8 cellular contexts compared by ENCODE assay signal in genomic region chr5:87268970-87269377, GRCh38. TPM values are rescaled to one million over a fixed set of nuclear protein-coding genes. Genes with fewer than 3 reads are reported as not detected.
A peak's percentile ranks its signal among the peaks of the same experiment; 100 is the strongest.
DNase-seq lines count a peak whose midpoint lies in the region; ATAC-seq and TF ChIP-seq lines count a peak whose summit lies in the region.

No MANE protein-coding gene starts in this region.

- ATAC-seq in activated T-helper 17 cell treated with anti-CD3 and anti-CD28 coated beads, Interleukin-2, amount 50 U/mL, for 72 hours (replicated peaks): no peak
- ATAC-seq in stimulated activated naive B cell treated with anti-CD40 and anti-IgM and Interleukin-4, amounts not matched to agents 10 μg/mL and 1 μg/mL and 100 μg/mL, for 72 hours (replicated peaks): no peak

- peak overlapping the region; percentile 90 for H3K4me3 Mint-ChIP-seq in activated T-helper 17 cell treated with anti-CD3 and anti-CD28 coated beads, Interleukin-2, amount 50 U/mL, for 72 hours
- peak overlapping the region; percentile 98 to 99 for H3K4me3 Mint-ChIP-seq in stimulated activated naive B cell treated with anti-CD40 and anti-IgM and Interleukin-4, amounts not matched to agents 10 μg/mL and 1 μg/mL and 100 μg/mL, for 72 hours

- H3K4me3 ChIP-seq in HL-60 (replicated peaks; ENCODE audit: insufficient read depth, low read length): peak overlapping the region; percentile 77
- peak overlapping the region; percentile 88 for H3K4me3 ChIP-seq in iPS-18a (ENCODE audit: low read length)

- H3K27me3 ChIP-seq in HL-60 (ENCODE audit: insufficient read depth, poor library complexity, severe bottlenecking): no peaks in the 10 kb centered on the region
- H3K27me3 ChIP-seq in iPS-18a (ENCODE audit: control insufficient read depth, insufficient read depth, low read length): peaks cover 26% of the 10 kb centered on the region

- H3K36me3 Mint-ChIP-seq in activated T-helper 17 cell treated with anti-CD3 and anti-CD28 coated beads, Interleukin-2, amount 50 U/mL, for 72 hours (ENCODE audit: low read depth): peaks cover 33% of the 10 kb centered on the region
- H3K36me3 Mint-ChIP-seq in stimulated activated naive B cell treated with anti-CD40 and anti-IgM and Interleukin-4, amounts not matched to agents 10 μg/mL and 1 μg/mL and 100 μg/mL, for 72 hours: peaks cover 11 to 16% of the 10 kb centered on the region in 2 donors

- no peak for DNase-seq in HL-60 (ENCODE audit: low read depth in 1 of 2, low spot score in 1 of 2)
- no peak for DNase-seq in stimulated activated naive B cell treated with anti-CD40 and anti-IgM and Interleukin-4, amounts not matched to agents 10 μg/mL and 1 μg/mL and 100 μg/mL, for 72 hours
- no peak for DNase-seq in NCI-H1694 (lab: John Stamatoyannopoulos, UW)
- no peak for DNase-seq in NCI-H2196 treated with DMSO at 0.1 percent for 48 hours (lab: John Stamatoyannopoulos, UW; ENCODE audit: unreplicated experiment)
- no peak for DNase-seq in HT-29 (ENCODE audit: low spot score)
- no peak for DNase-seq in SHP77 treated with DMSO at 0.1 percent for 48 hours (lab: John Stamatoyannopoulos, UW)

- no peaks in the 10 kb centered on the region for H3K9me3 ChIP-seq in iPS-18a (ENCODE audit: control insufficient read depth, low read depth, low read length)

- peaks cover 7% of the 10 kb centered on the region for H3K4me1 Mint-ChIP-seq in activated T-helper 17 cell treated with anti-CD3 and anti-CD28 coated beads, Interleukin-2, amount 50 U/mL, for 72 hours
- peaks cover 10 to 27% of the 10 kb centered on the region in 2 donors for H3K4me1 Mint-ChIP-seq in stimulated activated naive B cell treated with anti-CD40 and anti-IgM and Interleukin-4, amounts not matched to agents 10 μg/mL and 1 μg/mL and 100 μg/mL, for 72 hours

- peaks cover 20% of the 10 kb centered on the region for H3K4me1 ChIP-seq in iPS-18a (ENCODE audit: control insufficient read depth, low read depth, low read length)

- H3K36me3 ChIP-seq in iPS-18a (ENCODE audit: control insufficient read depth, low read depth, low read length): no peaks in the 10 kb centered on the region

- peak overlapping the region; percentile 83 for H3K9ac ChIP-seq in iPS-18a (ENCODE audit: low read length)

- no peak for TF ChIP-seq CTCF in HL-60 (IDR thresholded peaks at IDR 0.05; ENCODE audit: insufficient read depth, low read length)

- no peaks in the 10 kb centered on the region for H3K9me3 Mint-ChIP-seq in activated T-helper 17 cell treated with anti-CD3 and anti-CD28 coated beads, Interleukin-2, amount 50 U/mL, for 72 hours
- no peaks in the 10 kb centered on the region for H3K9me3 Mint-ChIP-seq in stimulated activated naive B cell treated with anti-CD40 and anti-IgM and Interleukin-4, amounts not matched to agents 10 μg/mL and 1 μg/mL and 100 μg/mL, for 72 hours

- no peaks in the 10 kb centered on the region for H3K27me3 Mint-ChIP-seq in activated T-helper 17 cell treated with anti-CD3 and anti-CD28 coated beads, Interleukin-2, amount 50 U/mL, for 72 hours
- no peaks in the 10 kb centered on the region for H3K27me3 Mint-ChIP-seq in stimulated activated naive B cell treated with anti-CD40 and anti-IgM and Interleukin-4, amounts not matched to agents 10 μg/mL and 1 μg/mL and 100 μg/mL, for 72 hours

- peak overlapping the region; percentile 97 for H3K27ac Mint-ChIP-seq in activated T-helper 17 cell treated with anti-CD3 and anti-CD28 coated beads, Interleukin-2, amount 50 U/mL, for 72 hours
- peak overlapping the region; percentile 98 for H3K27ac Mint-ChIP-seq in stimulated activated naive B cell treated with anti-CD40 and anti-IgM and Interleukin-4, amounts not matched to agents 10 μg/mL and 1 μg/mL and 100 μg/mL, for 72 hours

- H3K27ac ChIP-seq in HL-60 (replicated peaks) (peak overlapping the region; percentile 87), iPS-18a (ENCODE audit: low read length) (no peak overlapping the region)

RNA-seq across cellular contexts. Expression of gene RASA1, which starts 1.3 kb away (rescaled TPM):
- total RNA-seq in activated T-helper 17 cell treated with anti-CD3 and anti-CD28 coated beads, Interleukin-2, amount 50 U/mL, for 72 hours: 10 to 100 TPM; 25.1 to 28.4 TPM
- total RNA-seq in HT-29 (2014; rRNA removed; shearing (Covaris generic)): 26.4 and 27.7 TPM in 2 replicates
